In genomic region chr1:201184307-201184706, GRCh38 we compare ENCODE assay signal across 1 cellular context.
TF ChIP-seq lines count a peak whose summit lies in the region.

No MANE protein-coding gene starts in this region.

TF ChIP-seq in GM23338, 12 proteins besides CTCF, POLR2A, EP300 and RAD21 (continued from another document):
- TF ChIP-seq ZNF462 (CRISPR knock-in tag; IDR thresholded peaks at IDR 0.05) (no peak), NANOG (IDR thresholded peaks at IDR 0.05; ENCODE audit: borderline replicate concordance) (no peak), EZH2 (IDR thresholded peaks at IDR 0.05; ENCODE audit: low read depth, unreplicated experiment) (no peak), JUNB (IDR thresholded peaks at IDR 0.05; ENCODE audit: unreplicated experiment) (no peak), POLR2AphosphoS5 (IDR thresholded peaks at IDR 0.05; ENCODE audit: low read depth) (no peak), STAT1 (IDR thresholded peaks at IDR 0.05; ENCODE audit: unreplicated experiment) (no peak), REST (IDR thresholded peaks at IDR 0.05; ENCODE audit: unreplicated experiment) (no peak)
- TF ChIP-seq, protein P1, sequence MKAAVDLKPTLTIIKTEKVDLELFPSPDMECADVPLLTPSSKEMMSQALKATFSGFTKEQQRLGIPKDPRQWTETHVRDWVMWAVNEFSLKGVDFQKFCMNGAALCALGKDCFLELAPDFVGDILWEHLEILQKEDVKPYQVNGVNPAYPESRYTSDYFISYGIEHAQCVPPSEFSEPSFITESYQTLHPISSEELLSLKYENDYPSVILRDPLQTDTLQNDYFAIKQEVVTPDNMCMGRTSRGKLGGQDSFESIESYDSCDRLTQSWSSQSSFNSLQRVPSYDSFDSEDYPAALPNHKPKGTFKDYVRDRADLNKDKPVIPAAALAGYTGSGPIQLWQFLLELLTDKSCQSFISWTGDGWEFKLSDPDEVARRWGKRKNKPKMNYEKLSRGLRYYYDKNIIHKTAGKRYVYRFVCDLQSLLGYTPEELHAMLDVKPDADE (IDR thresholded peaks at IDR 0.05): no peak
